In the genomic region with DNA sequence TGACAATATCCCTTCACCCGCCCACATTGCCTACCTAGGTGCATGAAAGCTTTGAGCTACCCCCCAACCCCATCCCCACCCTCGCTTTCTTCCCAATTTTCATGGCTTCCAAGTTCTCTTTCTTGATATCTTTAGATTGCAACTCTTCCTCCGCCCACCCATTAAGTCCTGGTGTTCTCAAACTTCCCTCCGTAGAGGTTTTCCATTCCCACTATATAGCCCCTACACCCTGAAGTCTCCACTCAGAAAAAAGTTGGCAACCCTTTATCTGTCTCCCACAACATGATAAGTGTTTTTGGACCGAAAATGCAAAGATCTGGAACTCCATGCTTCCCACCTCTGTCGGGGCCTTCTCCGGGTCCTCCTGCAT, we compare ENCODE assay signal across 8 cellular contexts. TPM values are rescaled to one million over a fixed set of nuclear protein-coding genes. Genes with fewer than 3 reads are reported as not detected.
DNase-seq lines count a peak whose midpoint lies in the region; ATAC-seq and TF ChIP-seq lines count a peak whose summit lies in the region.

No MANE protein-coding gene starts in this region.

- H3K27me3 ChIP-seq in cardiac muscle cell: no peaks in the 10 kb centered on the region
- H3K27me3 ChIP-seq in brain microvascular endothelial cell (replicated peaks): no peaks in the 10 kb centered on the region
- no peaks in the 10 kb centered on the region for H3K27me3 ChIP-seq in upper lobe of right lung

- no peaks in the 10 kb centered on the region for H3K9me3 ChIP-seq in cardiac muscle cell (ENCODE audit: low read depth)
- H3K9me3 ChIP-seq in upper lobe of right lung: no peaks in the 10 kb centered on the region

- ATAC-seq in memory B cell (ENCODE audit: low read depth) (no peak), upper lobe of right lung (no peak), GM19397 (IDR thresholded peaks at IDR 0.05; ENCODE audit: unreplicated experiment) (no peak), GM21360 (IDR thresholded peaks at IDR 0.05; ENCODE audit: unreplicated experiment) (no peak)

- intact Hi-C loops in cardiac septum (cut with DNase I): no loop called here
- intact Hi-C loops in upper lobe of right lung (cut with DNase I): no loop called here

- H3K27me3 Mint-ChIP-seq in memory B cell: no peaks in the 10 kb centered on the region

- peaks cover 32% of the 10 kb centered on the region for H3K4me1 Mint-ChIP-seq in memory B cell

- H3K4me3 Mint-ChIP-seq in memory B cell: peak overlapping the region; percentile 73

- TF ChIP-seq CTCF in cardiac muscle cell (IDR thresholded peaks at IDR 0.05; ENCODE audit: low read depth, low read length): no peak
- TF ChIP-seq CTCF in brain microvascular endothelial cell (IDR thresholded peaks at IDR 0.05; ENCODE audit: low read depth, low read length, missing control alignments): no peak
- no peak for TF ChIP-seq CTCF in upper lobe of right lung (IDR thresholded peaks at IDR 0.05)

- DNase-seq in cardiac muscle cell (ENCODE audit: low read depth in 1 of 2, low spot score in 1 of 2) (no peak), cardiac septum (ENCODE audit: low spot score) (no peak), brain microvascular endothelial cell (no peak), memory B cell (ENCODE audit: low spot score in 2 of 2) (no peak), upper lobe of right lung (no peak), DMS79 treated with DMSO at 0.1 percent for 48 hours (lab: John Stamatoyannopoulos, UW) (no peak)

- H3K27ac ChIP-seq in cardiac muscle cell: peak overlapping the region; percentile 94
- no peak overlapping the region for H3K27ac ChIP-seq in brain microvascular endothelial cell
- H3K27ac ChIP-seq in upper lobe of right lung: peak overlapping the region; percentile 94

- H3K36me3 Mint-ChIP-seq in memory B cell: peaks cover 7% of the 10 kb centered on the region

- H3K4me3 ChIP-seq in cardiac muscle cell: peak overlapping the region; percentile 87
- H3K4me3 ChIP-seq in brain microvascular endothelial cell (ENCODE audit: low read depth, low read length): peak overlapping the region; percentile 89
- H3K4me3 ChIP-seq in upper lobe of right lung: peak overlapping the region; percentile 75

- H3K4me1 ChIP-seq in cardiac muscle cell (ENCODE audit: low read depth) (peaks cover 7% of the 10 kb centered on the region), upper lobe of right lung (peaks cover 8% of the 10 kb centered on the region)

- H3K27ac Mint-ChIP-seq in memory B cell: peak overlapping the region; percentile 97

- no peaks in the 10 kb centered on the region for H3K36me3 ChIP-seq in cardiac muscle cell
- H3K36me3 ChIP-seq in brain microvascular endothelial cell (replicated peaks): peaks cover 2% of the 10 kb centered on the region
- no peaks in the 10 kb centered on the region for H3K36me3 ChIP-seq in upper lobe of right lung

- H3K9me3 Mint-ChIP-seq in memory B cell: no peaks in the 10 kb centered on the region

- in situ Hi-C loops in brain microvascular endothelial cell (cut with HindIII; ENCODE audit: low pct_ligation_motif_present, low sequenced_read_pairs): no loop called here

RNA-seq across cellular contexts. Expression of gene ZNF70, which starts 0.6 kb away (rescaled TPM):
- total RNA-seq in cardiac muscle cell (6.4 and 8.4 TPM in 2 replicates), cardiac septum (3.0 TPM), upper lobe of right lung (6.1 TPM)
- polyA plus RNA-seq in cardiac muscle cell: 2.3 TPM in 2 replicates

RNA-seq across cellular contexts. Expression of gene VPREB3, which starts 3.9 kb away (rescaled TPM):
- total RNA-seq in cardiac muscle cell (1.1 and 2.5 TPM in 2 replicates), cardiac septum (2.1 TPM), upper lobe of right lung (not detected)
- 3.2 and 3.5 TPM in 2 replicates for polyA plus RNA-seq in cardiac muscle cell

RNA-seq across cellular contexts. Expression of gene C22orf15, which starts 12.4 kb away (rescaled TPM):
- 0.07 TPM in 1 of 2 replicates, not detected in the other for total RNA-seq in cardiac muscle cell
- polyA plus RNA-seq in cardiac muscle cell: 0.27 and 0.91 TPM in 2 replicates
- not detected for total RNA-seq in cardiac septum
- total RNA-seq in upper lobe of right lung: not detected

RNA-seq across cellular contexts. Expression of gene CHCHD10, which starts 17.4 kb away (rescaled TPM):
- total RNA-seq in cardiac muscle cell: 77.5 and 216 TPM in 2 replicates
- 274 and 324 TPM in 2 replicates for polyA plus RNA-seq in cardiac muscle cell
- total RNA-seq in cardiac septum: 1,008 TPM
- total RNA-seq in upper lobe of right lung: 102 TPM

RNA-seq across cellular contexts. Expression of gene MMP11, which starts 22.3 kb away (rescaled TPM):
- total RNA-seq in cardiac muscle cell (38.2 and 71.2 TPM in 2 replicates), cardiac septum (6.2 TPM), upper lobe of right lung (1.9 TPM)
- polyA plus RNA-seq in cardiac muscle cell: 39.0 and 61.1 TPM in 2 replicates
